15 cellular contexts compared by ENCODE assay signal in genomic region chr19:17296976-17297375, GRCh38. TPM values are rescaled to one million over a fixed set of nuclear protein-coding genes. Genes with fewer than 3 reads are reported as not detected.
DNase-seq lines count a peak whose midpoint lies in the region; ATAC-seq, FAIRE-seq and TF ChIP-seq lines count a peak whose summit lies in the region.
"Had no signal": no experiment of that assay in that cellular context is flagged by ENCODE, and none has a peak within 500 bp of the region (broad histone marks: within the 10 kb centered on the region; RNA-seq: fewer than 3 reads in every experiment).

No MANE protein-coding gene starts in this region.

- POLR2A ChIA-PET in WTC11 (lab: Charles Lee) = interaction anchor here (1.2 kb wide), 1 partner anchor 8 kb away, joined by 6 read pairs; no protein-coding TSS in a partner anchor

- H3K4me3 ChIP-seq in trophoblast cell (ENCODE audit: low read depth, low read length) (no peak overlapping the region), ovary (no peak overlapping the region)
- H3K4me3 ChIP-seq: BLaER1 treated with 17β-estradiol and CSF1 and Interleukin-3, amounts not matched to agents 10 nM and 100 nM; SJSA1 had no signal

- no peak overlapping the region for H2AFZ ChIP-seq in trophoblast cell (ENCODE audit: insufficient read depth, low read length, poor library complexity)

- no peak overlapping the region for H3K4me3 Mint-ChIP-seq in activated T-cell treated with anti-CD3 and anti-CD28 coated beads, Interleukin-2, amount 50 U/mL, for 24 hours
- no peak overlapping the region for H3K4me3 Mint-ChIP-seq in activated T-cell treated with anti-CD3 and anti-CD28 coated beads, Interleukin-2, amount 50 U/mL, for 4 hours
- no peak overlapping the region for H3K4me3 Mint-ChIP-seq in WTC11

- H3K9me3 ChIP-seq in trophoblast cell (ENCODE audit: insufficient read depth, low read depth, low read length) (peaks cover 4% of the 10 kb centered on the region), ovary (no peaks in the 10 kb centered on the region)
- H3K9me3 ChIP-seq: SJSA1 had no signal

- H3K27ac Mint-ChIP-seq in activated T-cell treated with anti-CD3 and anti-CD28 coated beads, Interleukin-2, amount 50 U/mL, for 24 hours = peak overlapping the region; percentile 61
- peak overlapping the region; percentile 79 for H3K27ac Mint-ChIP-seq in WTC11

- TF ChIP-seq EP300 in ovary (IDR thresholded peaks at IDR 0.05) = no peak

- peaks cover 10% of the 10 kb centered on the region for H3K79me1 ChIP-seq in trophoblast cell (ENCODE audit: low read length)

- peaks cover 12% of the 10 kb centered on the region for H3K4me1 Mint-ChIP-seq in activated T-cell treated with anti-CD3 and anti-CD28 coated beads, Interleukin-2, amount 50 U/mL, for 24 hours (ENCODE audit: low read depth)
- H3K4me1 Mint-ChIP-seq in activated T-cell treated with anti-CD3 and anti-CD28 coated beads, Interleukin-2, amount 50 U/mL, for 4 hours (ENCODE audit: low read depth) = peaks cover 5% of the 10 kb centered on the region
- H3K4me1 Mint-ChIP-seq in WTC11 = peaks cover 15% of the 10 kb centered on the region

- intact Hi-C loops in ovary (cut with DNase I) = no loop called here

- no peak overlapping the region for H3K9ac ChIP-seq in trophoblast cell (ENCODE audit: low read length)

- TF ChIP-seq CTCF in WTC11 (IDR thresholded peaks at IDR 0.05) (no peak), ovary (IDR thresholded peaks at IDR 0.05) (no peak)

- H3K36me3 Mint-ChIP-seq in activated T-cell treated with anti-CD3 and anti-CD28 coated beads, Interleukin-2, amount 50 U/mL, for 24 hours (ENCODE audit: low read depth) = peaks cover 31% of the 10 kb centered on the region
- no peaks in the 10 kb centered on the region for H3K36me3 Mint-ChIP-seq in activated T-cell treated with anti-CD3 and anti-CD28 coated beads, Interleukin-2, amount 50 U/mL, for 4 hours (ENCODE audit: insufficient read depth)
- peaks cover 32% of the 10 kb centered on the region for H3K36me3 Mint-ChIP-seq in WTC11

- H3K27ac ChIP-seq in trophoblast cell (ENCODE audit: low read depth, low read length) (no peak overlapping the region), ovary (no peak overlapping the region)
- H3K27ac ChIP-seq: SJSA1 had no signal

- H3K79me2 ChIP-seq in trophoblast cell (ENCODE audit: control insufficient read depth, insufficient read depth, low read length, poor library complexity) = no peaks in the 10 kb centered on the region

- no CpG with 5 or more reads among the region's 6 CpGs for WGBS in trophoblast cell (ENCODE audit: extremely low coverage, insufficient coverage, insufficient read length)
- WGBS in ovary, 3 donors = 80 to 87% (median 85%) methylated on average over 6 of the region's 6 CpGs

- no peak for FAIRE-seq in GM12891 (lab: Jason Lieb, UNC)
- FAIRE-seq: G401.6 had no signal

- CTCF ChIA-PET in WTC11 (lab: Charles Lee) = interaction anchor here (0.7 to 1.4 kb wide), 2 partner anchors 8 to 94 kb away, joined by 3 to 5 read pairs; partner anchors contain the start of gene MRPL34

- no peak for TF ChIP-seq POLR2A in ovary (IDR thresholded peaks at IDR 0.05)
- TF ChIP-seq POLR2A in GM12891 (IDR thresholded peaks at IDR 0.05; ENCODE audit: low read depth, low read length) = no peak

- H3K27me3 ChIP-seq in trophoblast cell (ENCODE audit: insufficient read depth, low read length) = no peaks in the 10 kb centered on the region
- H3K27me3 ChIP-seq in ovary = no peaks in the 10 kb centered on the region
- H3K27me3 ChIP-seq: BLaER1 treated with 17β-estradiol and CSF1 and Interleukin-3, amounts not matched to agents 10 nM and 100 nM; SJSA1 had no signal

- H3K14ac ChIP-seq in trophoblast cell (ENCODE audit: low read length) = no peak overlapping the region

- H3K23ac ChIP-seq in trophoblast cell (ENCODE audit: low read length) = no peak overlapping the region

- H3K18ac ChIP-seq in trophoblast cell (ENCODE audit: low read length) = no peak overlapping the region

- no peaks in the 10 kb centered on the region for H3K9me3 Mint-ChIP-seq in activated T-cell treated with anti-CD3 and anti-CD28 coated beads, Interleukin-2, amount 50 U/mL, for 24 hours
- H3K9me3 Mint-ChIP-seq in activated T-cell treated with anti-CD3 and anti-CD28 coated beads, Interleukin-2, amount 50 U/mL, for 4 hours = no peaks in the 10 kb centered on the region
- H3K9me3 Mint-ChIP-seq in WTC11 = peaks cover 5% of the 10 kb centered on the region

- no peak overlapping the region for H2BK120ac ChIP-seq in trophoblast cell (ENCODE audit: insufficient read depth, low read length, poor library complexity)

- H4K12ac ChIP-seq in trophoblast cell (ENCODE audit: low read depth, low read length) = no peak overlapping the region

- DNase-seq in activated T-cell treated with anti-CD3 and anti-CD28 coated beads, Interleukin-2, amount 50 U/mL, for 24 hours = no peak
- DNase-seq in activated T-cell treated with anti-CD3 and anti-CD28 coated beads, Interleukin-2, amount 50 U/mL, for 4 hours = no peak
- DNase-seq in WTC11 (ENCODE audit: low spot score) (no peak), islet precursor cell (peak; percentile 89), trophoblast cell (peak; percentile 92 to 94), ovary (no peak), GM12891 (ENCODE audit: insufficient read length, low spot score) (no peak)
- DNase-seq: GOT3, KG1, NCI-H1105, NCI-H187 had no signal

- H3K4ac ChIP-seq in trophoblast cell (ENCODE audit: low read depth, low read length) = no peak overlapping the region

- H2BK12ac ChIP-seq in trophoblast cell (ENCODE audit: low read length) = no peak overlapping the region

- no peak for ATAC-seq in activated T-cell treated with anti-CD3 and anti-CD28 coated beads, Interleukin-2, amount 50 U/mL, for 4 hours
- ATAC-seq in WTC11 (no peak), GM21723 (IDR thresholded peaks at IDR 0.05; ENCODE audit: unreplicated experiment) (no peak)

- H3K36me3 ChIP-seq in trophoblast cell (ENCODE audit: control insufficient read depth in 1 of 2, insufficient read depth in 2 of 2, low read length in 2 of 2) (peaks cover 21 to 27% of the 10 kb centered on the region in 2 experiments), ovary (no peaks in the 10 kb centered on the region)
- H3K36me3 ChIP-seq: SJSA1 had no signal

- no peak overlapping the region for H4K8ac ChIP-seq in trophoblast cell (ENCODE audit: low read depth, low read length)

- H3K4me2 ChIP-seq in trophoblast cell (ENCODE audit: low read length) = no peak overlapping the region

- H3K27me3 Mint-ChIP-seq in activated T-cell treated with anti-CD3 and anti-CD28 coated beads, Interleukin-2, amount 50 U/mL, for 24 hours = no peaks in the 10 kb centered on the region
- H3K27me3 Mint-ChIP-seq in activated T-cell treated with anti-CD3 and anti-CD28 coated beads, Interleukin-2, amount 50 U/mL, for 4 hours (ENCODE audit: low read depth) = no peaks in the 10 kb centered on the region
- no peaks in the 10 kb centered on the region for H3K27me3 Mint-ChIP-seq in WTC11 (ENCODE audit: low read depth)

- H2BK5ac ChIP-seq in trophoblast cell (ENCODE audit: low read depth, low read length, poor library complexity) = no peak overlapping the region

- peaks cover 4 to 11% of the 10 kb centered on the region in 2 experiments for H3K4me1 ChIP-seq in trophoblast cell (ENCODE audit: control insufficient read depth in 1 of 2, insufficient read depth in 2 of 2, low read length in 2 of 2)
- H3K4me1 ChIP-seq in ovary (ENCODE audit: insufficient read depth) = peaks cover 3% of the 10 kb centered on the region

- no peak overlapping the region for H4K91ac ChIP-seq in trophoblast cell (ENCODE audit: low read depth, low read length)

- H2AK5ac ChIP-seq in trophoblast cell (ENCODE audit: low read length) = no peak overlapping the region

TF ChIP-seq in GM12891, 5 proteins besides CTCF, POLR2A, EP300 and RAD21:
- TF ChIP-seq TAF1 (IDR thresholded peaks at IDR 0.05; ENCODE audit: low read depth, low read length) (no peak), PAX5 (IDR thresholded peaks at IDR 0.05; ENCODE audit: insufficient read depth, low read length, severe bottlenecking) (no peak), POU2F2 (IDR thresholded peaks at IDR 0.05; ENCODE audit: low read depth, low read length) (no peak), SPI1 (IDR thresholded peaks at IDR 0.05; ENCODE audit: low read depth, low read length) (no peak), POLR2AphosphoS5 (IDR thresholded peaks at IDR 0.05; ENCODE audit: low read depth, low read length) (no peak)

RNA-seq across cellular contexts. Expression of gene ABHD8, which starts 6.2 kb away (rescaled TPM):
- total RNA-seq in activated T-cell treated with anti-CD3 and anti-CD28 coated beads, Interleukin-2, amount 50 U/mL, for 4 hours = 1 to 10 TPM; 3.6 to 4.5 (median 3.7) TPM
- total RNA-seq in WTC11 (2021) (13.2 to 18.1 TPM (median 17.6 TPM) in 3 replicates), ovary (10 to 100 TPM; 12.4 to 25.1 (median 19.1) TPM)
- 16.0 and 16.6 TPM in 2 replicates for polyA plus RNA-seq in trophoblast cell (2013)
- 10 to 100 TPM in 1 of 2 donors, under 1 TPM in 1; 0.55 to 15.3 TPM for polyA plus RNA-seq in ovary
- 9.2 TPM for polyA plus RNA-seq in GM12891 (2012; ENCODE audit: low read depth, missing spikeins)

RNA-seq across cellular contexts. Expression of gene MRPL34, which starts 8.7 kb away (rescaled TPM):
- total RNA-seq in activated T-cell treated with anti-CD3 and anti-CD28 coated beads, Interleukin-2, amount 50 U/mL, for 4 hours = 100 to 1,000 TPM; 111 to 137 (median 126) TPM
- 117 to 130 TPM (median 122 TPM) in 3 replicates for total RNA-seq in WTC11 (2021)
- 62.8 and 66.5 TPM in 2 replicates for polyA plus RNA-seq in trophoblast cell (2013)
- total RNA-seq in ovary = 10 to 100 TPM; 39.5 to 93.4 (median 53.4) TPM
- polyA plus RNA-seq in ovary = 10 to 100 TPM; 62.7 to 93.0 TPM
- polyA plus RNA-seq in GM12891 (2012; ENCODE audit: low read depth, missing spikeins) = 75.1 TPM

RNA-seq across cellular contexts. Expression of gene DDA1, which starts 12.4 kb away (rescaled TPM):
- total RNA-seq in activated T-cell treated with anti-CD3 and anti-CD28 coated beads, Interleukin-2, amount 50 U/mL, for 4 hours = 10 to 100 TPM; 53.1 to 58.1 (median 53.4) TPM
- 36.2 to 42.8 TPM (median 37.0 TPM) in 3 replicates for total RNA-seq in WTC11 (2021)
- 196 and 214 TPM in 2 replicates for polyA plus RNA-seq in trophoblast cell (2013)
- total RNA-seq in ovary = 10 to 100 TPM in 6 of 7 donors, 1 to 10 TPM in 1; 6.3 to 29.3 (median 18.6) TPM
- polyA plus RNA-seq in ovary = 10 to 100 TPM; 29.1 to 32.6 TPM
- polyA plus RNA-seq in GM12891 (2012; ENCODE audit: low read depth, missing spikeins) = 75.3 TPM

RNA-seq across cellular contexts. Expression of gene ANKLE1, which starts 15.3 kb away (rescaled TPM):
- 10 to 100 TPM in 2 of 3 donors, 1 to 10 TPM in 1; 7.6 to 19.0 (median 18.1) TPM for total RNA-seq in activated T-cell treated with anti-CD3 and anti-CD28 coated beads, Interleukin-2, amount 50 U/mL, for 4 hours
- total RNA-seq in WTC11 (2021) (9.1 to 12.9 TPM (median 10.2 TPM) in 3 replicates), ovary (1 to 10 TPM in 4 of 7 donors, under 1 TPM in 3; 0.23 to 1.6 (median 1.4) TPM)
- 1.0 and 1.1 TPM in 2 replicates for polyA plus RNA-seq in trophoblast cell (2013)
- polyA plus RNA-seq in ovary = under 1 TPM; 0.12 to 0.65 TPM
- polyA plus RNA-seq in GM12891 (2012; ENCODE audit: low read depth, missing spikeins) = 3.8 TPM

RNA-seq across cellular contexts. Expression of gene BABAM1, which starts 29.7 kb away (rescaled TPM):
- total RNA-seq in activated T-cell treated with anti-CD3 and anti-CD28 coated beads, Interleukin-2, amount 50 U/mL, for 4 hours = 100 to 1,000 TPM; 124 to 130 (median 128) TPM
- total RNA-seq in WTC11 (2021) (139 to 147 TPM (median 146 TPM) in 3 replicates), ovary (10 to 100 TPM; 37.4 to 74.8 (median 57.8) TPM)
- 139 and 141 TPM in 2 replicates for polyA plus RNA-seq in trophoblast cell (2013)
- polyA plus RNA-seq in ovary = 10 to 100 TPM; 62.6 to 99.1 TPM
- 71.7 TPM for polyA plus RNA-seq in GM12891 (2012; ENCODE audit: low read depth, missing spikeins)

Comparison
In these comparisons a context has a peak if more than half of its experiments do, and no peak if none do; other contexts are left out.
1. DNase-seq: peak in islet precursor cell (single experiment) and trophoblast cell (2 of 2); none in activated T-cell treated with anti-CD3 and anti-CD28 coated beads, Interleukin-2, amount 50 U/mL, for 24 hours (single experiment), activated T-cell treated with anti-CD3 and anti-CD28 coated beads, Interleukin-2, amount 50 U/mL, for 4 hours (single experiment), WTC11 (single experiment), ovary (0 of 5) and GM12891 (single experiment).